Comparison of ENCODE assay signal across 17 cellular contexts in genomic region chr2:63121055-63121834, GRCh38.
"Had no signal": no experiment of that assay in that cellular context is flagged by ENCODE, and none has a peak within 500 bp of the region (broad histone marks: within the 10 kb centered on the region; RNA-seq: fewer than 3 reads in every experiment).

No MANE protein-coding gene starts in this region.

- H3K27me3 ChIP-seq: cardiac muscle cell, gastroesophageal sphincter, hepatocyte, neutrophil had no signal

- DNase-seq: activated CD4-positive, alpha-beta memory T cell treated with anti-CD3 and anti-CD28 coated beads for 36 hours; activated CD4-positive, alpha-beta T cell treated with anti-CD3 and anti-CD28 coated beads for 1 hour; activated naive CD4-positive, alpha-beta T cell; activated naive CD8-positive, alpha-beta T cell treated with anti-CD3 and anti-CD28 coated beads, Interleukin-2, amount 50 U/mL, for 24 hours; cortex of kidney; effector memory CD4-positive, alpha-beta T cell; left cardiac atrium; lower lobe of right lung; naive thymus-derived CD4-positive, alpha-beta T cell; right cardiac atrium had no signal

- H3K4me3 Mint-ChIP-seq: activated CD4-positive, alpha-beta memory T cell treated with anti-CD3 and anti-CD28 coated beads for 36 hours; activated naive CD8-positive, alpha-beta T cell treated with anti-CD3 and anti-CD28 coated beads, Interleukin-2, amount 50 U/mL, for 24 hours; naive thymus-derived CD4-positive, alpha-beta T cell; T-helper 2 cell treated with Interferon-gamma antibody and Interleukin-4, amounts not matched to agents 5 μg/mL and 100 μg/mL, for 36 hours had no signal

- ATAC-seq: activated naive CD8-positive, alpha-beta T cell treated with anti-CD3 and anti-CD28 coated beads, Interleukin-2, amount 50 U/mL, for 24 hours; gastroesophageal sphincter; left cardiac atrium; lower lobe of right lung; naive thymus-derived CD4-positive, alpha-beta T cell; right cardiac atrium had no signal

- H3K27me3 Mint-ChIP-seq: activated CD4-positive, alpha-beta memory T cell treated with anti-CD3 and anti-CD28 coated beads for 36 hours; activated naive CD8-positive, alpha-beta T cell treated with anti-CD3 and anti-CD28 coated beads, Interleukin-2, amount 50 U/mL, for 24 hours; naive thymus-derived CD4-positive, alpha-beta T cell had no signal

- H3K4me3 ChIP-seq: cardiac muscle cell, gastroesophageal sphincter, hepatocyte, lower lobe of right lung, smooth muscle cell had no signal

- H3K9me3 Mint-ChIP-seq: T-helper 2 cell treated with Interferon-gamma antibody and Interleukin-4, amounts not matched to agents 5 μg/mL and 100 μg/mL, for 36 hours had no signal

- H3K9me3 ChIP-seq: lower lobe of right lung, neutrophil had no signal

- H3K4me1 ChIP-seq: gastroesophageal sphincter, lower lobe of right lung had no signal

- H3K36me3 ChIP-seq: cardiac muscle cell, lower lobe of right lung, neutrophil had no signal

- H3K27ac ChIP-seq: cardiac muscle cell, epithelial cell of prostate, gastroesophageal sphincter, hepatocyte, lower lobe of right lung, neutrophil had no signal

- H3K27ac Mint-ChIP-seq: activated CD4-positive, alpha-beta memory T cell treated with anti-CD3 and anti-CD28 coated beads for 36 hours; activated naive CD8-positive, alpha-beta T cell treated with anti-CD3 and anti-CD28 coated beads, Interleukin-2, amount 50 U/mL, for 24 hours; naive thymus-derived CD4-positive, alpha-beta T cell; T-helper 2 cell treated with Interferon-gamma antibody and Interleukin-4, amounts not matched to agents 5 μg/mL and 100 μg/mL, for 36 hours had no signal
